20 cellular contexts compared by ENCODE assay signal in genomic region chr16:71287454-71287853, GRCh38. TPM values are rescaled to one million over a fixed set of nuclear protein-coding genes. Genes with fewer than 3 reads are reported as not detected.
DNase-seq lines count a peak whose midpoint lies in the region; ATAC-seq, FAIRE-seq and TF ChIP-seq lines count a peak whose summit lies in the region.
"Had no signal": no experiment of that assay in that cellular context is flagged by ENCODE, and none has a peak within 500 bp of the region (broad histone marks: within the 10 kb centered on the region; RNA-seq: fewer than 3 reads in every experiment).

No MANE protein-coding gene starts in this region.

- 98% methylated on average over 2 of the region's 2 CpGs for WGBS in HepG2 (ENCODE audit: low lambda C conversion rate)
- 100% methylated on average over 2 of the region's 2 CpGs for WGBS in right lobe of liver (ENCODE audit: insufficient coverage, low coverage, low lambda C conversion rate, missing lambda C conversion rate)

- peaks cover 3 to 28% of the 10 kb centered on the region in 2 experiments for H3K36me3 ChIP-seq in HepG2 (replicated peaks in 1 of 2; ENCODE audit: control insufficient read depth in 1 of 2, insufficient read depth in 2 of 2, low read length in 2 of 2)
- H3K36me3 ChIP-seq in right lobe of liver, result peaks cover 0 to 17% (median 0%) of the 10 kb centered on the region in 4 donors
- H3K36me3 ChIP-seq in iPS-20b (ENCODE audit: insufficient read depth, low read depth, low read length), result peaks cover 44% of the 10 kb centered on the region

- no peak for FAIRE-seq in HepG2 (lab: Jason Lieb, UNC)

- H3K4me3 ChIP-seq in HepG2 (replicated peaks in 1 of 3; ENCODE audit: insufficient read depth in 1 of 3, low read depth in 2 of 3, low read length in 3 of 3) (no peak overlapping the region), right lobe of liver (no peak overlapping the region), iPS-20b (ENCODE audit: low read length) (0 out of 2 replicates have a peak overlapping the region, but pooled peaks have one; percentile 96)

- H3K4me2 ChIP-seq in HepG2 (ENCODE audit: low read depth, low read length), result no peak overlapping the region

- H3K4me1 ChIP-seq in HepG2 (ENCODE audit: insufficient read depth, low read length) (peaks cover 21% of the 10 kb centered on the region), right lobe of liver (peaks cover 0 to 4% (median 0%) of the 10 kb centered on the region in 4 donors), iPS-20b (ENCODE audit: insufficient read depth, low read length) (peaks cover 2% of the 10 kb centered on the region; the same call in 1 of the 2 replicates)

- intact Hi-C loops in HepG2 (cut with micrococcal nuclease; ENCODE audit: unreplicated experiment) (no loop called here), right lobe of liver (cut with DNase I) (no loop called here)

- no peak overlapping the region for H3K4me3 Mint-ChIP-seq in WTC11
- no peak overlapping the region for H3K4me3 Mint-ChIP-seq in stimulated activated memory B cell treated with anti-CD40 and anti-IgM and Interleukin-4, amounts not matched to agents 10 μg/mL and 1 μg/mL and 100 μg/mL, for 72 hours
- no peak overlapping the region for H3K4me3 Mint-ChIP-seq in activated naive CD4-positive, alpha-beta T cell treated with anti-CD3 and anti-CD28 coated beads, Interleukin-2, amount 10 ng/mL, durations not matched to agents 7 days and 5 days

- CTCF ChIA-PET in HepG2 (lab: Yijun Ruan, JAX; ENCODE audit: low intra/inter-chr PET ratio, low total read pairs) (no interaction called here), WTC11 (lab: Charles Lee) (no interaction called here)
- CTCF ChIA-PET in activated naive CD4-positive, alpha-beta T cell treated with anti-CD3 and anti-CD28 coated beads, Interleukin-2, amount 10 ng/mL, durations not matched to agents 7 days and 5 days (lab: Charles Lee), result interaction anchor here (2.2 kb wide), 1 partner anchor 24 kb away, joined by 11 read pairs; no protein-coding TSS in a partner anchor

- H3K9me3 Mint-ChIP-seq in WTC11, result no peaks in the 10 kb centered on the region
- peaks cover 17% of the 10 kb centered on the region for H3K9me3 Mint-ChIP-seq in stimulated activated memory B cell treated with anti-CD40 and anti-IgM and Interleukin-4, amounts not matched to agents 10 μg/mL and 1 μg/mL and 100 μg/mL, for 72 hours
- no peaks in the 10 kb centered on the region for H3K9me3 Mint-ChIP-seq in activated naive CD4-positive, alpha-beta T cell treated with anti-CD3 and anti-CD28 coated beads, Interleukin-2, amount 10 ng/mL, durations not matched to agents 7 days and 5 days
- H3K9me3 Mint-ChIP-seq: H9 had no signal

- H3K9me3 ChIP-seq in HepG2 (ENCODE audit: low read length) (no peaks in the 10 kb centered on the region; the same call in 1 of the 2 replicates), right lobe of liver (no peaks in the 10 kb centered on the region), iPS-20b (ENCODE audit: insufficient read depth, low read depth, low read length) (no peaks in the 10 kb centered on the region)
- H3K9me3 ChIP-seq: esophagus squamous epithelium, vagina had no signal

- no peak overlapping the region for H2AFZ ChIP-seq in HepG2 (ENCODE audit: low read length)

- no peak for ATAC-seq in HepG2
- ATAC-seq in right lobe of liver, result no peak
- ATAC-seq in WTC11, result no peak
- no peak for ATAC-seq in stimulated activated memory B cell treated with anti-CD40 and anti-IgM and Interleukin-4, amounts not matched to agents 10 μg/mL and 1 μg/mL and 100 μg/mL, for 72 hours
- ATAC-seq in GM21717 (IDR thresholded peaks at IDR 0.05; ENCODE audit: unreplicated experiment), result no peak
- no peak for ATAC-seq in GM18870 (IDR thresholded peaks at IDR 0.05; ENCODE audit: unreplicated experiment)

- no peak for DNase-seq in HepG2 (ENCODE audit: low spot score)
- no peak for DNase-seq in right lobe of liver
- DNase-seq in WTC11 (ENCODE audit: low spot score), result no peak
- DNase-seq in activated naive CD4-positive, alpha-beta T cell treated with anti-CD3 and anti-CD28 coated beads, Interleukin-2, amount 10 ng/mL, durations not matched to agents 7 days and 5 days, result no peak
- DNase-seq: activated CD4-positive, CD25-positive, alpha-beta regulatory T cell; brain microvascular endothelial cell; esophagus squamous epithelium; H9; NCI-H1092; NCI-H2081 treated with DMSO at 0.1 percent for 48 hours; NCI-H524; SHP77 treated with DMSO at 0.1 percent for 48 hours; substantia nigra had no signal

- BruUV-seq in HepG2 (replicated peaks; lab: Mats Ljungman, UMichigan), result no TSS peak

- peaks cover 31% of the 10 kb centered on the region for H3K36me3 Mint-ChIP-seq in WTC11
- peaks cover 61% of the 10 kb centered on the region for H3K36me3 Mint-ChIP-seq in stimulated activated memory B cell treated with anti-CD40 and anti-IgM and Interleukin-4, amounts not matched to agents 10 μg/mL and 1 μg/mL and 100 μg/mL, for 72 hours
- peaks cover 56% of the 10 kb centered on the region for H3K36me3 Mint-ChIP-seq in activated naive CD4-positive, alpha-beta T cell treated with anti-CD3 and anti-CD28 coated beads, Interleukin-2, amount 10 ng/mL, durations not matched to agents 7 days and 5 days

- TF ChIP-seq CTCF in HepG2 (CRISPR knock-in tag; IDR thresholded peaks at IDR 0.05), result no peak
- no peak for TF ChIP-seq CTCF in right lobe of liver (IDR thresholded peaks at IDR 0.05)
- TF ChIP-seq CTCF in WTC11 (IDR thresholded peaks at IDR 0.05), result no peak

- H3K27ac ChIP-seq in HepG2 (ENCODE audit: extremely low read length, insufficient read depth, low read length) (no peak overlapping the region), right lobe of liver (no peak overlapping the region), iPS-20b (ENCODE audit: low read length) (no peak overlapping the region)
- H3K27ac ChIP-seq: brain microvascular endothelial cell, vagina had no signal

- TF ChIP-seq EP300 in HepG2 (IDR thresholded peaks at IDR 0.05; ENCODE audit: low read depth in 2 of 2, low read length in 2 of 2), result no peak
- no peak for TF ChIP-seq EP300 in HepG2 (CRISPR knock-in tag; IDR thresholded peaks at IDR 0.05; ENCODE audit: borderline replicate concordance)

- H3K4me1 Mint-ChIP-seq in WTC11, result peaks cover 17% of the 10 kb centered on the region
- H3K4me1 Mint-ChIP-seq in stimulated activated memory B cell treated with anti-CD40 and anti-IgM and Interleukin-4, amounts not matched to agents 10 μg/mL and 1 μg/mL and 100 μg/mL, for 72 hours, result peaks cover 31% of the 10 kb centered on the region
- H3K4me1 Mint-ChIP-seq in activated naive CD4-positive, alpha-beta T cell treated with anti-CD3 and anti-CD28 coated beads, Interleukin-2, amount 10 ng/mL, durations not matched to agents 7 days and 5 days, result peaks cover 21% of the 10 kb centered on the region

- TF ChIP-seq RAD21 in HepG2 (CRISPR knock-in tag; IDR thresholded peaks at IDR 0.05), result no peak

- H3K27ac Mint-ChIP-seq in WTC11, result no peak overlapping the region
- H3K27ac Mint-ChIP-seq in stimulated activated memory B cell treated with anti-CD40 and anti-IgM and Interleukin-4, amounts not matched to agents 10 μg/mL and 1 μg/mL and 100 μg/mL, for 72 hours, result peak overlapping the region; percentile 92
- no peak overlapping the region for H3K27ac Mint-ChIP-seq in activated naive CD4-positive, alpha-beta T cell treated with anti-CD3 and anti-CD28 coated beads, Interleukin-2, amount 10 ng/mL, durations not matched to agents 7 days and 5 days
- H3K27ac Mint-ChIP-seq: H9 had no signal

- TF ChIP-seq POLR2A in HepG2 (IDR thresholded peaks at IDR 0.05; ENCODE audit: insufficient read depth in 1 of 2, low read depth in 2 of 2, low read length in 2 of 2) (no peak), right lobe of liver (IDR thresholded peaks at IDR 0.05) (no peak)

- no peaks in the 10 kb centered on the region for H4K20me1 ChIP-seq in HepG2 (ENCODE audit: insufficient read depth, low read length)

- H3K79me2 ChIP-seq in HepG2 (ENCODE audit: insufficient read depth, low read length), result peaks cover 7% of the 10 kb centered on the region

- H3K27me3 Mint-ChIP-seq in WTC11 (ENCODE audit: low read depth), result peaks cover 3% of the 10 kb centered on the region
- H3K27me3 Mint-ChIP-seq in stimulated activated memory B cell treated with anti-CD40 and anti-IgM and Interleukin-4, amounts not matched to agents 10 μg/mL and 1 μg/mL and 100 μg/mL, for 72 hours, result peaks cover 12% of the 10 kb centered on the region
- peaks cover 6% of the 10 kb centered on the region for H3K27me3 Mint-ChIP-seq in activated naive CD4-positive, alpha-beta T cell treated with anti-CD3 and anti-CD28 coated beads, Interleukin-2, amount 10 ng/mL, durations not matched to agents 7 days and 5 days

- in situ Hi-C loops in HepG2 (cut with HindIII; ENCODE audit: extremely low pct_ligation_motif_present, low pct_unique_long_range_greater_than_20kb), result no loop called here

- H3K9ac ChIP-seq in HepG2 (ENCODE audit: insufficient read depth, low read depth, low read length), result no peak overlapping the region
- H3K9ac ChIP-seq in iPS-20b (ENCODE audit: low read depth, low read length), result no peak overlapping the region

- POLR2A ChIA-PET in HepG2 (lab: Yijun Ruan, JAX) (no interaction called here), WTC11 (lab: Charles Lee) (no interaction called here)

- no peaks in the 10 kb centered on the region; a peak in 1 of 5 replicates for H3K27me3 ChIP-seq in HepG2 (ENCODE audit: control insufficient read depth in 1 of 2, insufficient read depth in 2 of 2, low read length in 2 of 2)
- H3K27me3 ChIP-seq in right lobe of liver, result no peaks in the 10 kb centered on the region
- no peaks in the 10 kb centered on the region for H3K27me3 ChIP-seq in iPS-20b (ENCODE audit: insufficient read depth, low read length)
- H3K27me3 ChIP-seq: brain microvascular endothelial cell, vagina had no signal

RNA-seq across cellular contexts. Expression of gene CMTR2, which starts 1.7 kb away (rescaled TPM):
- total RNA-seq in HepG2 (2016; rRNA removed; fragmentation: Illumina TruSeq; extraction: Trizol) (19.9 and 25.1 TPM in 2 replicates), right lobe of liver (10 to 100 TPM in 3 of 6 experiments, 1 to 10 TPM in 3; 8.4 to 15.9 (median 10.5) TPM), WTC11 (2021) (8.7 to 13.4 TPM (median 10.9 TPM) in 3 replicates)
- 2.6 TPM in 2 replicates for total RNA-seq in HepG2 (2016; cell fraction: cytosol; rRNA removed; fragmentation: Illumina TruSeq; extraction: Trizol; ENCODE audit: low read depth)
- total RNA-seq in HepG2 (2016; cell fraction: insoluble cytoplasmic fraction; rRNA removed; fragmentation: Illumina TruSeq; extraction: Trizol), result 16.1 and 24.0 TPM in 2 replicates
- 7.2 and 8.3 TPM in 2 replicates for total RNA-seq in HepG2 (2016; cell fraction: membrane; rRNA removed; fragmentation: Illumina TruSeq; extraction: Trizol)
- 15.5 and 15.6 TPM in 2 replicates for total RNA-seq in HepG2 (2016; cell fraction: nucleus; rRNA removed; fragmentation: Illumina TruSeq; extraction: Trizol)
- polyA plus RNA-seq in HepG2 (2011; rRNA removed), result 12.4 and 15.0 TPM in 2 replicates
- 4.9 and 7.1 TPM in 2 replicates for polyA plus RNA-seq in HepG2 (2011; cell fraction: cytosol; rRNA removed)
- 9.8 and 15.1 TPM in 2 replicates for polyA plus RNA-seq in HepG2 (2011; cell fraction: nucleus; rRNA removed)
- polyA plus RNA-seq in HepG2 (2012), result 7.0 and 7.3 TPM in 2 replicates
- 0.35 and 0.45 TPM in 2 replicates for polyA plus RNA-seq in HepG2 (2016; cell fraction: cytosol; fragmentation: Illumina TruSeq; extraction: Trizol; ENCODE audit: low read depth)
- 12.2 and 13.1 TPM in 2 replicates for polyA plus RNA-seq in HepG2 (2016; cell fraction: insoluble cytoplasmic fraction; fragmentation: Illumina TruSeq; extraction: Trizol; ENCODE audit: low read depth)
- 1.3 and 1.7 TPM in 2 replicates for polyA plus RNA-seq in HepG2 (2016; cell fraction: membrane; fragmentation: Illumina TruSeq; extraction: Trizol; ENCODE audit: low read depth)
- 21.4 and 23.0 TPM in 2 replicates for polyA plus RNA-seq in HepG2 (2016; cell fraction: nucleus; fragmentation: Illumina TruSeq; extraction: Trizol; ENCODE audit: insufficient read depth, low read depth)
- polyA minus RNA-seq in HepG2 (2011; rRNA and poly(A)+ RNA removed; ENCODE audit: low replicate concordance), result 8.1 and 10.7 TPM in 2 replicates
- 7.8 and 8.5 TPM in 2 replicates for polyA minus RNA-seq in HepG2 (2011; cell fraction: cytosol; rRNA and poly(A)+ RNA removed)
- polyA minus RNA-seq in HepG2 (2011; cell fraction: nucleus; rRNA and poly(A)+ RNA removed), result 25.1 and 34.1 TPM in 2 replicates

RNA-seq across cellular contexts. Expression of gene HYDIN, which starts 56.9 kb away (rescaled TPM):
- total RNA-seq in HepG2 (2016; rRNA removed; fragmentation: Illumina TruSeq; extraction: Trizol), result 0.21 TPM in 1 of 2 replicates, not detected in the other
- not detected in 2 replicates for total RNA-seq in HepG2 (2016; cell fraction: cytosol; rRNA removed; fragmentation: Illumina TruSeq; extraction: Trizol; ENCODE audit: low read depth)
- 0.19 TPM in 1 of 2 replicates, not detected in the other for total RNA-seq in HepG2 (2016; cell fraction: insoluble cytoplasmic fraction; rRNA removed; fragmentation: Illumina TruSeq; extraction: Trizol)
- not detected in 2 replicates for total RNA-seq in HepG2 (2016; cell fraction: membrane; rRNA removed; fragmentation: Illumina TruSeq; extraction: Trizol)
- total RNA-seq in HepG2 (2016; cell fraction: nucleus; rRNA removed; fragmentation: Illumina TruSeq; extraction: Trizol), result not detected in 2 replicates
- polyA plus RNA-seq in HepG2 (2011; rRNA removed), result not detected in 2 replicates
- polyA plus RNA-seq in HepG2 (2011; cell fraction: cytosol; rRNA removed), result 0.03 TPM in 1 of 2 replicates, not detected in the other
- polyA plus RNA-seq in HepG2 (2011; cell fraction: nucleus; rRNA removed), result 0.08 TPM in 1 of 2 replicates, not detected in the other
- not detected in 2 replicates for polyA plus RNA-seq in HepG2 (2012)
- polyA plus RNA-seq in HepG2 (2016; cell fraction: cytosol; fragmentation: Illumina TruSeq; extraction: Trizol; ENCODE audit: low read depth), result not detected in 2 replicates
- polyA plus RNA-seq in HepG2 (2016; cell fraction: insoluble cytoplasmic fraction; fragmentation: Illumina TruSeq; extraction: Trizol; ENCODE audit: low read depth), result not detected in 2 replicates
- not detected in 2 replicates for polyA plus RNA-seq in HepG2 (2016; cell fraction: membrane; fragmentation: Illumina TruSeq; extraction: Trizol; ENCODE audit: low read depth)
- not detected in 2 replicates for polyA plus RNA-seq in HepG2 (2016; cell fraction: nucleus; fragmentation: Illumina TruSeq; extraction: Trizol; ENCODE audit: insufficient read depth, low read depth)
- 0.06 TPM in 1 of 2 replicates, not detected in the other for polyA minus RNA-seq in HepG2 (2011; rRNA and poly(A)+ RNA removed; ENCODE audit: low replicate concordance)
- not detected in 2 replicates for polyA minus RNA-seq in HepG2 (2011; cell fraction: cytosol; rRNA and poly(A)+ RNA removed)
- not detected in 2 replicates for polyA minus RNA-seq in HepG2 (2011; cell fraction: nucleus; rRNA and poly(A)+ RNA removed)
- 1 to 10 TPM in 1 of 6 experiments, under 1 TPM in 4, not detected in 1; 0.20 to 1.4 (median 0.27) TPM for total RNA-seq in right lobe of liver
- 2.6 to 3.3 TPM (median 3.0 TPM) in 3 replicates for total RNA-seq in WTC11 (2021)
- total RNA-seq: glomerular endothelial cell; T-helper 2 cell treated with Interferon-gamma antibody and Interleukin-4, amounts not matched to agents 100 ng/mL and 5 ng/mL, for 36 hours; vagina had no signal

Comparison
In these comparisons a context has a peak if more than half of its experiments do, and no peak if none do; other contexts are left out.
1. Of the 50 proteins assayed by ChIP-seq in both HepG2 and WTC11: peak only in HepG2: none; only in WTC11: none; in both: ZNF121; in neither: 49.